ENCODE assay signal across 9 cellular contexts in genomic region chr18:72544092-72544886, GRCh38. TPM values are rescaled to one million over a fixed set of nuclear protein-coding genes. Genes with fewer than 3 reads are reported as not detected.
A peak's percentile ranks its signal among the peaks of the same experiment; 100 is the strongest.
DNase-seq lines count a peak whose midpoint lies in the region; ATAC-seq and TF ChIP-seq lines count a peak whose summit lies in the region.
"Had no signal": no experiment of that assay in that cellular context is flagged by ENCODE, and none has a peak within 500 bp of the region (broad histone marks: within the 10 kb centered on the region; RNA-seq: fewer than 3 reads in every experiment).

Gene CBLN2, minus strand, starts transcription at chr18:72544342. Its CDS starts 2,182 bp downstream, at chr18:72542160.

- H3K27ac ChIP-seq in GM23338 (ENCODE audit: low read depth) (no peak within 1 kb of the TSS), Karpas-422 (ENCODE audit: low read length) (no peak within 1 kb of the TSS), endodermal cell (ENCODE audit: low read depth, low read length) (no peak within 1 kb of the TSS)
- H3K27ac ChIP-seq: ovary had no signal

- H2AFZ ChIP-seq in GM23338 (0 out of 2 replicates have a peak within 1 kb of the TSS, but pooled peaks have one; percentile 35), Karpas-422 (ENCODE audit: low read length) (no peak within 1 kb of the TSS)

- H3K4me3 ChIP-seq in GM23338 (peak within 1 kb of the TSS; percentile 39), Karpas-422 (ENCODE audit: low read length) (no peak within 1 kb of the TSS), endodermal cell (ENCODE audit: low read length) (peak within 1 kb of the TSS; percentile 49)
- H3K4me3 ChIP-seq: ovary had no signal

- peak; percentile 73 for DNase-seq in activated CD4-positive, alpha-beta T cell treated with anti-CD3 and anti-CD28 coated beads for 48 hours
- no peak for DNase-seq in activated CD4-positive, alpha-beta T cell treated with anti-CD3 and anti-CD28 coated beads for 4 hours
- DNase-seq in GM23338 (ENCODE audit: low spot score) (peak; percentile 77), Karpas-422 (peak; percentile 68), SKM-1 (lab: John Stamatoyannopoulos, UW; ENCODE audit: unreplicated experiment) (peak; percentile 11), endodermal cell (peak; percentile 93), midbrain (lab: John Stamatoyannopoulos, UW) (peak; percentile 81), type B pancreatic cell (ENCODE audit: extremely low spot score, unreplicated experiment) (peak; percentile 83)

- H3K36me3 ChIP-seq in GM23338 (ENCODE audit: insufficient read depth) (no peaks in the 10 kb centered on the region; the same call in 1 of the 2 replicates), Karpas-422 (ENCODE audit: insufficient read depth, low read length) (no peaks in the 10 kb centered on the region), endodermal cell (ENCODE audit: control insufficient read depth, insufficient read depth, low read length) (no peaks in the 10 kb centered on the region)
- H3K36me3 ChIP-seq: ovary had no signal

- TF ChIP-seq CTCF in GM23338 (conservative IDR thresholded peaks at IDR 0.05; ENCODE audit: low read depth in 2 of 2) (peak; percentile 54 to 81), endodermal cell (conservative IDR thresholded peaks at IDR 0.05) (peak; percentile 96), type B pancreatic cell (conservative IDR thresholded peaks at IDR 0.05) (peak; percentile 95)

- ATAC-seq in GM23338: peak; percentile 78

- peaks cover 11% of the 10 kb centered on the region for H3K27me3 Mint-ChIP-seq in GM23338 (ENCODE audit: insufficient read depth, low read depth, poor library complexity)
- peaks cover 91% of the 10 kb centered on the region for H3K27me3 Mint-ChIP-seq in endodermal cell (ENCODE audit: insufficient read depth)
- H3K27me3 Mint-ChIP-seq in type B pancreatic cell: peaks cover 87% of the 10 kb centered on the region

- H3K27me3 ChIP-seq in GM23338 (ENCODE audit: insufficient read depth): peaks cover 58% of the 10 kb centered on the region
- no peaks in the 10 kb centered on the region for H3K27me3 ChIP-seq in Karpas-422 (ENCODE audit: low read length)
- H3K27me3 ChIP-seq in endodermal cell (ENCODE audit: control insufficient read depth, insufficient read depth, low read length, poor library complexity, severe bottlenecking): peaks cover 91% of the 10 kb centered on the region
- H3K27me3 ChIP-seq: ovary had no signal

- WGBS in endodermal cell (ENCODE audit: insufficient coverage in 1 of 2, insufficient read length in 1 of 2), 2 experiments: 52 to 72% methylated on average over 12 to 43 of the region's 44 CpGs

- H3K9me3 Mint-ChIP-seq in GM23338 (peaks cover 81% of the 10 kb centered on the region), endodermal cell (no peaks in the 10 kb centered on the region), type B pancreatic cell (no peaks in the 10 kb centered on the region)

- H4K20me1 ChIP-seq in GM23338 (replicated peaks; ENCODE audit: insufficient read depth): no peaks in the 10 kb centered on the region
- H4K20me1 ChIP-seq in Karpas-422 (ENCODE audit: insufficient read depth, low read depth, low read length): no peaks in the 10 kb centered on the region

- no peaks in the 10 kb centered on the region for H3K79me2 ChIP-seq in GM23338 (replicated peaks; ENCODE audit: insufficient read depth)
- H3K79me2 ChIP-seq in Karpas-422 (ENCODE audit: low read length): no peaks in the 10 kb centered on the region

- no peaks in the 10 kb centered on the region for H3K4me1 Mint-ChIP-seq in GM23338
- peaks cover 13% of the 10 kb centered on the region for H3K4me1 Mint-ChIP-seq in endodermal cell
- peaks cover 7% of the 10 kb centered on the region for H3K4me1 Mint-ChIP-seq in type B pancreatic cell (ENCODE audit: unreplicated experiment)

- H3K9me2 ChIP-seq in GM23338 (ENCODE audit: insufficient read depth) (no peaks in the 10 kb centered on the region), Karpas-422 (replicated peaks; ENCODE audit: insufficient read depth, low read length) (no peaks in the 10 kb centered on the region)

- H3F3A ChIP-seq in GM23338 (replicated peaks; ENCODE audit: low read depth): no peaks in the 10 kb centered on the region

- no peak within 1 kb of the TSS for H3K9ac ChIP-seq in Karpas-422 (ENCODE audit: low read length)
- no peak within 1 kb of the TSS for H3K9ac ChIP-seq in endodermal cell (ENCODE audit: extremely low read depth, low read length, poor library complexity, severe bottlenecking)

- H3K4me1 ChIP-seq in GM23338 (ENCODE audit: insufficient read depth): no peaks in the 10 kb centered on the region
- no peaks in the 10 kb centered on the region for H3K4me1 ChIP-seq in Karpas-422 (ENCODE audit: low read length)
- no peaks in the 10 kb centered on the region for H3K4me1 ChIP-seq in endodermal cell (ENCODE audit: control insufficient read depth, insufficient read depth, low read length)

- H3K4me2 ChIP-seq in GM23338 (peak within 1 kb of the TSS; percentile 62), Karpas-422 (ENCODE audit: low read depth, low read length, poor library complexity, severe bottlenecking) (no peak within 1 kb of the TSS)

- H3K4me3 Mint-ChIP-seq in GM23338 (no peak within 1 kb of the TSS), endodermal cell (peak within 1 kb of the TSS; percentile 53), type B pancreatic cell (peak within 1 kb of the TSS; percentile 92)

- H3K9me3 ChIP-seq in Karpas-422 (ENCODE audit: low read length) (peaks cover 5% of the 10 kb centered on the region; the same call in 1 of the 2 replicates), endodermal cell (ENCODE audit: control insufficient read depth, low read length) (peaks cover 27% of the 10 kb centered on the region)
- H3K9me3 ChIP-seq: ovary had no signal

- H3K27ac Mint-ChIP-seq in GM23338: no peak within 1 kb of the TSS
- H3K27ac Mint-ChIP-seq in endodermal cell: no peak within 1 kb of the TSS
- no peak within 1 kb of the TSS for H3K27ac Mint-ChIP-seq in type B pancreatic cell

- H3K36me3 Mint-ChIP-seq in GM23338 (ENCODE audit: low read depth) (peaks cover 35% of the 10 kb centered on the region), endodermal cell (ENCODE audit: low read depth) (no peaks in the 10 kb centered on the region), type B pancreatic cell (no peaks in the 10 kb centered on the region)

TF ChIP-seq in GM23338, 12 proteins besides CTCF, POLR2A, EP300 and RAD21:
- TF ChIP-seq EZH2 (IDR thresholded peaks at IDR 0.05; ENCODE audit: low read depth, unreplicated experiment) (peak; percentile 46), ZNF114 (CRISPR knock-in tag; IDR thresholded peaks at IDR 0.05) (no peak)

RNA-seq across cellular contexts. Expression of gene CBLN2, which starts in this region (rescaled TPM):
- not detected in 2 replicates for total RNA-seq in GM23338 (2014; rRNA removed; shearing (Covaris generic))
- polyA plus RNA-seq in GM23338 (2016; fragmentation: Nextera tagmentation; extraction: Ambion mirVana): not detected in 2 replicates
- total RNA-seq in Karpas-422 (2014; rRNA removed; shearing (Covaris generic); ENCODE audit: low replicate concordance): not detected in 2 replicates
- total RNA-seq in endodermal cell (not detected), type B pancreatic cell (ENCODE audit: low replicate concordance) (4.7 and 6.2 TPM in 2 replicates)
- polyA plus RNA-seq in endodermal cell (2013, experiment 1 of 2): 0.18 TPM
- polyA plus RNA-seq in endodermal cell (2013, experiment 2 of 2): not detected

Comparison
In these comparisons a context has a peak if more than half of its experiments do, and no peak if none do; other contexts are left out.
1. DNase-seq: peak in activated CD4-positive, alpha-beta T cell treated with anti-CD3 and anti-CD28 coated beads for 48 hours (single experiment), SKM-1 (single experiment), midbrain (single experiment) and type B pancreatic cell (single experiment); none in activated CD4-positive, alpha-beta T cell treated with anti-CD3 and anti-CD28 coated beads for 4 hours (0 of 2).
2. Peak in DNase-seq, ATAC-seq, H3K4me3 ChIP-seq and H3K4me2 ChIP-seq in GM23338; RNA of the gene not detected or under 1 TPM.
3. Peak in DNase-seq in Karpas-422; RNA of the gene not detected or under 1 TPM.
4. Peak in DNase-seq and H3K4me3 ChIP-seq in endodermal cell; RNA of the gene not detected or under 1 TPM.
5. Peak in every context shown above with its lines, with median percentiles within 50 percentile points of each other: CTCF ChIP-seq.